1 cellular context compared by ENCODE assay signal in the genomic region with DNA sequence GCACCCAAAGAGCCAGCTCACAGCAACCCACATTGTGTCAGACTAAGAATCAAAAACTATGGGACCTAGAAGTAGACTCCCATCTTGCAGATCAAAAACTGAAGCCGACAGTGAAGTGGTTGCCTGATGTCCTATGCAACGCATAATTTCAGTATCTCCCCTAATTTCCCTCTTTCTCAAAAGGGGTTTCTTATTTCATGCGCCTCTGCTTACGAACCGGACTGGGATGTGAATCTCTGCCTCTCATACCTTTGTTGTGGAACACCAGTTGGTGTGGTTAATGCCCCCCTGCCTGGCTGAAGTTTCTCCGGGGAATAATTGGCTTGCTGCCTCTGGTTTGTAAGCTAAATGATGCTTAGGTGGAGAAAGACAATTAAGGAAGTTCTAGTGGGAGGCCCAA.
TF ChIP-seq lines count a peak whose summit lies in the region.

No MANE protein-coding gene starts in this region.

TF ChIP-seq in GM12878, 131 proteins besides CTCF, POLR2A, EP300 and RAD21 (continued from another document):
- TF ChIP-seq SUPT20H (IDR thresholded peaks at IDR 0.05; ENCODE audit: borderline replicate concordance, control insufficient read depth, low read depth, low read length) (no peak), RUNX3 (IDR thresholded peaks at IDR 0.05; ENCODE audit: low read length) (no peak), ZNF274 (IDR thresholded peaks at IDR 0.05; ENCODE audit: insufficient read depth, insufficient read length) (no peak), CHD1 (IDR thresholded peaks at IDR 0.05; ENCODE audit: low read depth, low read length) (no peak)
- TF ChIP-seq, protein P1, sequence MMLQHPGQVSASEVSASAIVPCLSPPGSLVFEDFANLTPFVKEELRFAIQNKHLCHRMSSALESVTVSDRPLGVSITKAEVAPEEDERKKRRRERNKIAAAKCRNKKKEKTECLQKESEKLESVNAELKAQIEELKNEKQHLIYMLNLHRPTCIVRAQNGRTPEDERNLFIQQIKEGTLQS (IDR thresholded peaks at IDR 0.05; ENCODE audit: borderline replicate concordance, extremely low read depth, low read depth, low read length) = no peak
- TF ChIP-seq, protein P2, sequence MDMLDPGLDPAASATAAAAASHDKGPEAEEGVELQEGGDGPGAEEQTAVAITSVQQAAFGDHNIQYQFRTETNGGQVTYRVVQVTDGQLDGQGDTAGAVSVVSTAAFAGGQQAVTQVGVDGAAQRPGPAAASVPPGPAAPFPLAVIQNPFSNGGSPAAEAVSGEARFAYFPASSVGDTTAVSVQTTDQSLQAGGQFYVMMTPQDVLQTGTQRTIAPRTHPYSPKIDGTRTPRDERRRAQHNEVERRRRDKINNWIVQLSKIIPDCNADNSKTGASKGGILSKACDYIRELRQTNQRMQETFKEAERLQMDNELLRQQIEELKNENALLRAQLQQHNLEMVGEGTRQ (IDR thresholded peaks at IDR 0.05; ENCODE audit: borderline replicate concordance, low read depth, low read length) = no peak
